ENCODE assay signal across 9 cellular contexts in genomic region chr14:63308723-63309317, GRCh38. TPM values are rescaled to one million over a fixed set of nuclear protein-coding genes. Genes with fewer than 3 reads are reported as not detected.
DNase-seq lines count a peak whose midpoint lies in the region; ATAC-seq and TF ChIP-seq lines count a peak whose summit lies in the region.
"Had no signal": no experiment of that assay in that cellular context is flagged by ENCODE, and none has a peak within 500 bp of the region (broad histone marks: within the 10 kb centered on the region; RNA-seq: fewer than 3 reads in every experiment).

No MANE protein-coding gene starts in this region.

- intact Hi-C loops in activated naive CD4-positive, alpha-beta T cell treated with anti-CD3 and anti-CD28 coated beads for 36 hours (cut with micrococcal nuclease), result no loop called here
- intact Hi-C loops in body of pancreas (cut with DNase I), result no loop called here
- intact Hi-C loops in esophagus squamous epithelium (cut with DNase I), result no loop called here

- H3K4me3 ChIP-seq in body of pancreas (no peak overlapping the region), retinal pigment epithelial cell (ENCODE audit: low read length) (no peak overlapping the region), esophagus squamous epithelium (no peak overlapping the region)

- no peaks in the 10 kb centered on the region for H3K9me3 Mint-ChIP-seq in activated naive CD4-positive, alpha-beta T cell treated with anti-CD3 and anti-CD28 coated beads for 36 hours

- H3K4me3 Mint-ChIP-seq in activated naive CD4-positive, alpha-beta T cell treated with anti-CD3 and anti-CD28 coated beads for 36 hours, result no peak overlapping the region
- H3K4me3 Mint-ChIP-seq: activated naive CD8-positive, alpha-beta T cell had no signal

- TF ChIP-seq POLR2A in body of pancreas (IDR thresholded peaks at IDR 0.05) (no peak), esophagus squamous epithelium (IDR thresholded peaks at IDR 0.05) (no peak)

- H3K27ac ChIP-seq in body of pancreas (no peak overlapping the region), esophagus squamous epithelium (no peak overlapping the region)

- WGBS in body of pancreas, 2 donors, result 40 to 41% methylated on average over 7 of the region's 7 CpGs
- WGBS in esophagus squamous epithelium, 2 donors, result 52% methylated on average over 7 of the region's 7 CpGs

- ATAC-seq in body of pancreas (no peak), HG02642 (IDR thresholded peaks at IDR 0.05; ENCODE audit: poor library complexity, unreplicated experiment) (no peak)

- H3K27me3 ChIP-seq in body of pancreas (no peaks in the 10 kb centered on the region), esophagus squamous epithelium (no peaks in the 10 kb centered on the region)

- H3K27me3 Mint-ChIP-seq in activated naive CD4-positive, alpha-beta T cell treated with anti-CD3 and anti-CD28 coated beads for 36 hours (ENCODE audit: low read depth), result peaks cover 12% of the 10 kb centered on the region

- H3K36me3 Mint-ChIP-seq in activated naive CD4-positive, alpha-beta T cell treated with anti-CD3 and anti-CD28 coated beads for 36 hours (ENCODE audit: low read depth), result no peaks in the 10 kb centered on the region
- H3K36me3 Mint-ChIP-seq: activated naive CD8-positive, alpha-beta T cell had no signal

- no peaks in the 10 kb centered on the region for H3K9me3 ChIP-seq in body of pancreas
- no peaks in the 10 kb centered on the region for H3K9me3 ChIP-seq in esophagus squamous epithelium

- CTCF ChIA-PET in activated naive CD4-positive, alpha-beta T cell treated with anti-CD3 and anti-CD28 coated beads for 36 hours (lab: Charles Lee), result interaction anchor here (0.7 to 0.8 kb wide), 2 partner anchors 31 to 1704 kb away, joined by 3 to 4 read pairs; no protein-coding TSS in a partner anchor

- peak; percentile 21 for DNase-seq in activated naive CD4-positive, alpha-beta T cell treated with anti-CD3 and anti-CD28 coated beads for 36 hours
- DNase-seq in activated naive CD4-positive, alpha-beta T cell (lab: John Stamatoyannopoulos, UW), result no peak
- DNase-seq in body of pancreas, result peak in 3 of 4 donors; percentile 17 to 49 (median 27)
- no peak for DNase-seq in retinal pigment epithelial cell (ENCODE audit: low read depth)
- DNase-seq in esophagus squamous epithelium (lab: John Stamatoyannopoulos, UW), result no peak
- no peak for DNase-seq in putamen (ENCODE audit: low spot score)

- H3K36me3 ChIP-seq in body of pancreas (replicated peaks in 1 of 2; ENCODE audit: insufficient read depth in 1 of 2, low read depth in 2 of 2) (no peaks in the 10 kb centered on the region), esophagus squamous epithelium (no peaks in the 10 kb centered on the region)

- TF ChIP-seq CTCF in LNCAP (IDR thresholded peaks at IDR 0.05) (peak; percentile 76), body of pancreas (IDR thresholded peaks at IDR 0.05) (peak in 6 of 7 experiments; percentile 22 to 39 (median 26)), retinal pigment epithelial cell (conservative IDR thresholded peaks at IDR 0.05; ENCODE audit: low read depth, low read length) (peak; percentile 89), esophagus squamous epithelium (IDR thresholded peaks at IDR 0.05) (peak in 3 of 6 experiments; percentile 31 to 44 (median 35))

- no peaks in the 10 kb centered on the region for H3K4me1 Mint-ChIP-seq in activated naive CD4-positive, alpha-beta T cell treated with anti-CD3 and anti-CD28 coated beads for 36 hours (ENCODE audit: low read depth)

- H3K27ac Mint-ChIP-seq in activated naive CD4-positive, alpha-beta T cell treated with anti-CD3 and anti-CD28 coated beads for 36 hours, result no peak overlapping the region
- H3K27ac Mint-ChIP-seq: activated naive CD8-positive, alpha-beta T cell had no signal

- H3K4me1 ChIP-seq in body of pancreas (no peaks in the 10 kb centered on the region), esophagus squamous epithelium (no peaks in the 10 kb centered on the region)

RNA-seq across cellular contexts. Expression of gene GPHB5, which starts 9.9 kb away (rescaled TPM):
- not detected for total RNA-seq in activated naive CD4-positive, alpha-beta T cell treated with anti-CD3 and anti-CD28 coated beads for 36 hours
- total RNA-seq in body of pancreas (not detected), esophagus squamous epithelium (not detected)

Comparison
In these comparisons a context has a peak if more than half of its experiments do, and no peak if none do; other contexts are left out.
1. DNase-seq: peak in activated naive CD4-positive, alpha-beta T cell treated with anti-CD3 and anti-CD28 coated beads for 36 hours (single experiment) and body of pancreas (3 of 4); none in activated naive CD4-positive, alpha-beta T cell (0 of 4), retinal pigment epithelial cell (single experiment), esophagus squamous epithelium (single experiment) and putamen (single experiment).